In the genomic region with DNA sequence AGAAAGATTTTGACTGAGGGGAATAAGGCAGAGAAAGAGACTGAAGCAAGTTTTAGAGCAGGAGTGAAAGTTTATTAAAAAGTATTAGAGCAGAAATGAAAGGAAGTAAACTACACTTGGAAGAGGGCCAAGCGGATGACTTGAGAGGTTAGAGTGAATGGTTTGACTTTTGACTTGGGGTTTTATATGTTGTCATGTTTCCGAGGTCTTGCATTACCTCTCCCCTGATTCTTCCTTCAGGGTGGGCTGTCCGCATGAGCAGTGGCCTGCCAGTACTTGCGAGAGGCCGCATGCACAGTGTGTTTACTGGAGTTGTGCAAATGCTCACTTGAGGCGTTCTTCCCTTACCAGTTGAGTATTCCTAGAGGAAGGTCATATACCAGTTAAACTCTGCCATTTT, we compare ENCODE assay signal across 16 cellular contexts. TPM values are rescaled to one million over a fixed set of nuclear protein-coding genes. Genes with fewer than 3 reads are reported as not detected.
DNase-seq lines count a peak whose midpoint lies in the region; ATAC-seq, FAIRE-seq and TF ChIP-seq lines count a peak whose summit lies in the region.
"Had no signal": no experiment of that assay in that cellular context is flagged by ENCODE, and none has a peak within 500 bp of the region (broad histone marks: within the 10 kb centered on the region; RNA-seq: fewer than 3 reads in every experiment).

No MANE protein-coding gene starts in this region.

- DNase-seq in GM12891 (ENCODE audit: insufficient read length, low spot score): no peak
- no peak for DNase-seq in activated CD4-positive, alpha-beta memory T cell treated with anti-CD3 and anti-CD28 coated beads for 36 hours
- no peak for DNase-seq in memory B cell (ENCODE audit: low spot score in 2 of 2)
- DNase-seq in cerebellum (ENCODE audit: low spot score): no peak
- no peak for DNase-seq in brain microvascular endothelial cell
- DNase-seq: BE2C, dermis blood vessel endothelial cell, GF-D8, NCI-H1436 treated with DMSO at 0.1 percent for 48 hours, NCI-H69, posterior cingulate gyrus, SHP77 had no signal

- POLR2A ChIA-PET in activated CD4-positive, alpha-beta memory T cell treated with anti-CD3 and anti-CD28 coated beads for 36 hours (lab: Charles Lee): interaction anchor here (1.2 to 8.8 kb wide), 3 partner anchors 15 to 379 kb away, joined by 3 to 256 read pairs (median 5); a partner anchor contains a TSS

- no peak overlapping the region; the same call in 1 of the 2 replicates for H3K9ac ChIP-seq in BLaER1

- TF ChIP-seq POLR2A in GM12891 (IDR thresholded peaks at IDR 0.05; ENCODE audit: low read depth, low read length) (no peak), GM18505 (IDR thresholded peaks at IDR 0.05; ENCODE audit: borderline replicate concordance, extremely low read depth, insufficient read depth, insufficient read length) (no peak)

- H4K20me1 ChIP-seq in BLaER1: no peaks in the 10 kb centered on the region

- H3K9me3 Mint-ChIP-seq in activated CD4-positive, alpha-beta memory T cell treated with anti-CD3 and anti-CD28 coated beads for 36 hours: no peaks in the 10 kb centered on the region
- peaks cover 2% of the 10 kb centered on the region for H3K9me3 Mint-ChIP-seq in memory B cell

- peaks cover 68% of the 10 kb centered on the region for H3K4me1 ChIP-seq in BLaER1
- H3K4me1 ChIP-seq: BE2C had no signal

- H3K27ac ChIP-seq in BLaER1: peak overlapping the region; percentile 88
- H3K27ac ChIP-seq in brain microvascular endothelial cell: no peak overlapping the region

- no peak overlapping the region for H3K4me3 Mint-ChIP-seq in activated CD4-positive, alpha-beta memory T cell treated with anti-CD3 and anti-CD28 coated beads for 36 hours
- H3K4me3 Mint-ChIP-seq in memory B cell: peak overlapping the region; percentile 22

- peak; percentile 50 for FAIRE-seq in GM12891 (lab: Jason Lieb, UNC)

- H3K4me2 ChIP-seq in BLaER1: peak overlapping the region; percentile 76

- H3K36me3 ChIP-seq in BLaER1 (no peaks in the 10 kb centered on the region), brain microvascular endothelial cell (replicated peaks) (no peaks in the 10 kb centered on the region)
- H3K36me3 ChIP-seq: BE2C had no signal

- H3K36me3 Mint-ChIP-seq in activated CD4-positive, alpha-beta memory T cell treated with anti-CD3 and anti-CD28 coated beads for 36 hours: no peaks in the 10 kb centered on the region
- peaks cover 3% of the 10 kb centered on the region for H3K36me3 Mint-ChIP-seq in memory B cell

- H3K4me3 ChIP-seq in BLaER1: no peak overlapping the region
- no peak overlapping the region for H3K4me3 ChIP-seq in brain microvascular endothelial cell (ENCODE audit: low read depth, low read length)

- H3K27me3 ChIP-seq in BLaER1 (no peaks in the 10 kb centered on the region), brain microvascular endothelial cell (replicated peaks) (peaks cover 2% of the 10 kb centered on the region)

- H3K27ac Mint-ChIP-seq in activated CD4-positive, alpha-beta memory T cell treated with anti-CD3 and anti-CD28 coated beads for 36 hours: peak overlapping the region; percentile 95
- peak overlapping the region; percentile 9 for H3K27ac Mint-ChIP-seq in memory B cell

- ATAC-seq in memory B cell (ENCODE audit: low read depth): no peak
- no peak for ATAC-seq in GM18505 (IDR thresholded peaks at IDR 0.05; ENCODE audit: unreplicated experiment)
- no peak for ATAC-seq in HG02840 (IDR thresholded peaks at IDR 0.05; ENCODE audit: low FRiP score, unreplicated experiment)
- ATAC-seq: activated CD4-positive, CD25-positive, alpha-beta regulatory T cell treated with anti-CD3 and anti-CD28 coated beads, Interleukin-2, amount 50 U/mL, for 24 hours had no signal

- no peaks in the 10 kb centered on the region for H3K9me3 ChIP-seq in BLaER1
- H3K9me3 ChIP-seq: BE2C had no signal

- no peak for TF ChIP-seq CTCF in brain microvascular endothelial cell (IDR thresholded peaks at IDR 0.05; ENCODE audit: low read depth, low read length, missing control alignments)

- peaks cover 3% of the 10 kb centered on the region for H3K27me3 Mint-ChIP-seq in activated CD4-positive, alpha-beta memory T cell treated with anti-CD3 and anti-CD28 coated beads for 36 hours
- H3K27me3 Mint-ChIP-seq in memory B cell: no peaks in the 10 kb centered on the region

- peaks cover 65% of the 10 kb centered on the region for H3K4me1 Mint-ChIP-seq in activated CD4-positive, alpha-beta memory T cell treated with anti-CD3 and anti-CD28 coated beads for 36 hours (ENCODE audit: low read depth)
- peaks cover 62% of the 10 kb centered on the region for H3K4me1 Mint-ChIP-seq in memory B cell

- CTCF ChIA-PET in activated CD4-positive, alpha-beta memory T cell treated with anti-CD3 and anti-CD28 coated beads for 36 hours (lab: Charles Lee): interaction anchor here (1.8 to 8.8 kb wide), 3 partner anchors 10 to 187 kb away, joined by 11 to 143 read pairs (median 15); a partner anchor contains a TSS

- intact Hi-C loops in activated CD4-positive, alpha-beta memory T cell treated with anti-CD3 and anti-CD28 coated beads for 36 hours (cut with micrococcal nuclease): loop anchor here (10.0 kb wide), 1 partner anchor 879 kb away; a partner anchor contains a TSS

- in situ Hi-C loops in brain microvascular endothelial cell (cut with HindIII; ENCODE audit: low pct_ligation_motif_present, low sequenced_read_pairs): loop anchor here (25.0 kb wide), 1 partner anchor 199 kb away; no protein-coding TSS in a partner anchor

TF ChIP-seq in GM12891, 5 proteins besides CTCF, POLR2A, EP300 and RAD21:
- TF ChIP-seq TAF1 (IDR thresholded peaks at IDR 0.05; ENCODE audit: low read depth, low read length) (no peak), PAX5 (IDR thresholded peaks at IDR 0.05; ENCODE audit: insufficient read depth, low read length, severe bottlenecking) (no peak), POLR2AphosphoS5 (IDR thresholded peaks at IDR 0.05; ENCODE audit: low read depth, low read length) (no peak), POU2F2 (IDR thresholded peaks at IDR 0.05; ENCODE audit: low read depth, low read length) (no peak), SPI1 (IDR thresholded peaks at IDR 0.05; ENCODE audit: low read depth, low read length) (no peak)

RNA-seq across cellular contexts. Expression of a gene that starts 13.0 kb away (rescaled TPM):
- polyA plus RNA-seq in GM12891 (2012; ENCODE audit: low read depth, missing spikeins): 33.0 TPM
- total RNA-seq in activated CD4-positive, alpha-beta memory T cell treated with anti-CD3 and anti-CD28 coated beads for 36 hours: 100 to 1,000 TPM; 156 to 157 TPM
- 2.4 TPM for total RNA-seq in cerebellum

RNA-seq across cellular contexts. Expression of a gene that starts 14.1 kb away (rescaled TPM):
- 273 TPM for polyA plus RNA-seq in GM12891 (2012; ENCODE audit: low read depth, missing spikeins)
- total RNA-seq in activated CD4-positive, alpha-beta memory T cell treated with anti-CD3 and anti-CD28 coated beads for 36 hours: 1 to 10 TPM; 2.2 to 2.8 TPM
- total RNA-seq in cerebellum: not detected

Comparison
In these comparisons a context has a peak if more than half of its experiments do, and no peak if none do; other contexts are left out.
1. RNA of a gene that starts 13.0 kb away (total RNA-seq): 156 to 157 TPM in activated CD4-positive, alpha-beta memory T cell treated with anti-CD3 and anti-CD28 coated beads for 36 hours; 2.4 TPM in cerebellum (single experiment); every median in the first group is over 10 times any median in the second.